ENCODE assay signal across 27 cellular contexts in the genomic region with DNA sequence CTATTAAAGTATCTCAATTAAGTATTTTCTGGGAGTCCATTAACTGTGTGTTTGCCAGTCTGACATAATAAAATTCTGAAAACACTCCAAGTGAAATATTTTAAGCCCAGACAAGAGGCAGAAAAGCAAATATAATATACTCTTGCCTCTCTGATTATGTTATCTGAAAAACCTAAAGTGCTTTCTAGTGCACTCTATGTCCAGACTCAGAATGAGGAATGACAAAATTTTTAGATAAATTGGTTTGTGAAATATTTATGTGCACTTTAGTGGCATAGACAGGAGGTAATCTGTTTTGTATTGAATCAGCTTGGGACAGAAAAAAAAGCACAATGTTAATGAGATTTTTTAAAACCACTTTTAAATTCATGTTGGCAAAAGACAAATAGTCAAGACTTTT.
"Had no signal": no experiment of that assay in that cellular context is flagged by ENCODE, and none has a peak within 500 bp of the region (broad histone marks: within the 10 kb centered on the region; RNA-seq: fewer than 3 reads in every experiment).

No MANE protein-coding gene starts in this region.

- H3K27me3 ChIP-seq: dorsolateral prefrontal cortex, foreskin keratinocyte, gastroesophageal sphincter, heart left ventricle, hepatocyte, ovary, sigmoid colon, stomach, thyroid gland had no signal

- DNase-seq: dorsolateral prefrontal cortex; effector CD4-positive, alpha-beta T cell; foreskin keratinocyte; heart left ventricle; islet precursor cell; kidney glomerular epithelial cell; left colon; left ventricle myocardium superior; natural killer cell; occipital lobe; ovary; posterior cingulate gyrus; psoas muscle; right cardiac atrium; sigmoid colon; stimulated activated CD4-positive, alpha-beta T cell treated with anti-CD3 and anti-CD28 coated beads, Interleukin-2, amount 100 ng/mL, for 24 hours; stimulated activated CD4-positive, alpha-beta T cell treated with anti-CD3 and anti-CD28 coated beads, Interleukin-4, amount 100 ng/mL, for 24 hours; stimulated activated naive CD4-positive, alpha-beta T cell treated with Interleukin-2 at 50 U/mL for 16 hours; stomach; thyroid gland; trophoblast cell had no signal

- H3K36me3 ChIP-seq: gastroesophageal sphincter, heart left ventricle, ovary, sigmoid colon, stomach, thyroid gland had no signal

- H3K27ac ChIP-seq: dorsolateral prefrontal cortex, foreskin keratinocyte, gastroesophageal sphincter, heart left ventricle, hepatocyte, ovary, psoas muscle, sigmoid colon, stomach, thyroid gland had no signal

- H3K9me3 ChIP-seq: gastroesophageal sphincter, heart left ventricle, ovary, psoas muscle, sigmoid colon, stomach, thyroid gland had no signal

- H3K4me1 ChIP-seq: foreskin keratinocyte, gastroesophageal sphincter, heart left ventricle, psoas muscle, sigmoid colon, stomach, thyroid gland had no signal

- FAIRE-seq: colon had no signal

- ATAC-seq: esophagus mucosa; foreskin keratinocyte; gastroesophageal sphincter; heart left ventricle; left colon; left ventricle myocardium superior; natural killer cell; psoas muscle; right cardiac atrium; stimulated activated effector memory CD8-positive, alpha-beta T cell treated with anti-CD3 and anti-CD28 coated beads, Interleukin-12 subunit alpha, Interleukin-12 subunit beta, amount 100 ng/mL, for 72 hours had no signal

- H3K4me3 ChIP-seq: dorsolateral prefrontal cortex, gastroesophageal sphincter, heart left ventricle, hepatocyte, lung, ovary, psoas muscle, sigmoid colon, stomach, thyroid gland had no signal
